27 cellular contexts compared by ENCODE assay signal in the genomic region with DNA sequence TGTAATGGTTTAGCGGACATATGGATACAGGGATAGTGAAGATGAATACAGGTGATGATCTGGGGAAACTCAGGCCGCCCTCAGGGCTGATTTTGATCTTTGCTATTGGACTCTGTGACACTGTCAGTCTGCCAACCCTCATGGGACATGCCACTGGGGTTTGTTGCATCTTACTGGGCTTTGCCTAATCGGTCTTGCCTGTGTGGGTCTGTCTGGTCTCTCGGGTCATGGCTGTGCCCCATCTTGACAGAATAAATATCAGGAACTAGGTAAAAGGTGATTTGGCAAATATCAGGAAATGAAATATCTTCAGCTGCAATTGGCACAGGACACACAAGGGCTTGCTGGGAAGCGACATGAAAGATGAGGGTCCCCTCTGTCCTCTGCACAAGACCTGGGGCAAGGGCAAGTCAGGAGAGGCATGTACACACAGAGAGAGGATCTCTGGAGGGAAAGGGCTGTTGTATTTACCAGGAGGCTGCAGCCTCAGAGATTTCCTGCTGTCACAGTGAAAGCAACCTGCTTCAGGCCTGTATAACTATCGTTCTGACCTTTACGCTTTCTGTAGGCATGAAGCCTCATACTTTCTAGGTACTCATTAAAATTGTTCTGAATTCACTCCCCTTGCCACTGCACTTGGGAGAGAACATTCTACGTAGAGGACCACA. TPM values are rescaled to one million over a fixed set of nuclear protein-coding genes. Genes with fewer than 3 reads are reported as not detected.
DNase-seq lines count a peak whose midpoint lies in the region; ATAC-seq, FAIRE-seq and TF ChIP-seq lines count a peak whose summit lies in the region.
"Had no signal": no experiment of that assay in that cellular context is flagged by ENCODE, and none has a peak within 500 bp of the region (broad histone marks: within the 10 kb centered on the region; RNA-seq: fewer than 3 reads in every experiment).

No MANE protein-coding gene starts in this region.

- no peaks in the 10 kb centered on the region for H3K36me3 Mint-ChIP-seq in T-helper 17 cell (ENCODE audit: low read depth)
- H3K36me3 Mint-ChIP-seq: activated naive CD4-positive, alpha-beta T cell treated with anti-CD3 and anti-CD28 coated beads, Interleukin-2, amount 10 ng/mL, durations not matched to agents 7 days and 5 days; CD4-positive, alpha-beta memory T cell; T-cell had no signal

- DNase-seq in NCI-H2227 treated with DMSO at 0.1 percent for 48 hours (lab: John Stamatoyannopoulos, UW) (peak; percentile 12), NCI-H2227 (lab: John Stamatoyannopoulos, UW; ENCODE audit: unreplicated experiment) (no peak), hepatocyte (ENCODE audit: low spot score) (no peak), osteoblast (ENCODE audit: insufficient read length, low spot score, missing footprints) (peak; percentile 9), kidney glomerular epithelial cell (lab: John Stamatoyannopoulos, UW) (no peak), T-helper 17 cell (no peak), frontal cortex (ENCODE audit: low spot score in 2 of 2) (no peak)
- DNase-seq: 8988T; activated CD4-positive, alpha-beta T cell treated with anti-CD3 and anti-CD28 coated beads, Interleukin-2, amount 50 U/mL, for 48 hours; activated CD8-positive, alpha-beta memory T cell treated with anti-CD3 and anti-CD28 coated beads, Interleukin-2, amount 50 U/mL, for 48 hours; activated naive CD4-positive, alpha-beta T cell treated with anti-CD3 and anti-CD28 coated beads, Interleukin-2, amount 10 ng/mL, durations not matched to agents 7 days and 5 days; brain microvascular endothelial cell; CD4-positive, alpha-beta memory T cell; effector CD4-positive, alpha-beta T cell; GM23248; Karpas-422; kidney; NCI-H1436; NCI-H510A treated with DMSO at 0.1 percent for 48 hours; spleen; T-cell had no signal

- H3K4me3 Mint-ChIP-seq in T-helper 17 cell, result no peak overlapping the region
- H3K4me3 Mint-ChIP-seq: activated naive CD4-positive, alpha-beta T cell treated with anti-CD3 and anti-CD28 coated beads, Interleukin-2, amount 10 ng/mL, durations not matched to agents 7 days and 5 days; CD4-positive, alpha-beta memory T cell; T-cell had no signal

- H3K9me2 ChIP-seq in hepatocyte (replicated peaks; ENCODE audit: insufficient read depth), result no peaks in the 10 kb centered on the region

- H2AFZ ChIP-seq in hepatocyte, result no peak overlapping the region
- H2AFZ ChIP-seq in osteoblast (ENCODE audit: low read length), result no peak overlapping the region
- H2AFZ ChIP-seq: GM23248 had no signal

- ATAC-seq in T-helper 17 cell (no peak), HG03045 (IDR thresholded peaks at IDR 0.05; ENCODE audit: unreplicated experiment) (no peak)
- ATAC-seq: activated CD4-positive, CD25-positive, alpha-beta regulatory T cell treated with anti-CD3 and anti-CD28 coated beads, Interleukin-2, amount 50 U/mL, for 24 hours; T-cell had no signal

- peaks cover 26% of the 10 kb centered on the region for H3K4me1 Mint-ChIP-seq in T-helper 17 cell

- no peaks in the 10 kb centered on the region for H3K27me3 Mint-ChIP-seq in T-helper 17 cell

- no peaks in the 10 kb centered on the region for H3K9me3 ChIP-seq in hepatocyte (ENCODE audit: low read depth)
- no peaks in the 10 kb centered on the region for H3K9me3 ChIP-seq in osteoblast (ENCODE audit: low read depth, low read length)
- no peaks in the 10 kb centered on the region for H3K9me3 ChIP-seq in T-helper 17 cell (ENCODE audit: control insufficient read depth, low read length, poor library complexity, severe bottlenecking)
- H3K9me3 ChIP-seq: neutrophil, spleen had no signal

- no peak overlapping the region for H3K27ac Mint-ChIP-seq in T-helper 17 cell
- H3K27ac Mint-ChIP-seq: activated naive CD4-positive, alpha-beta T cell treated with anti-CD3 and anti-CD28 coated beads, Interleukin-2, amount 10 ng/mL, durations not matched to agents 7 days and 5 days; T-cell had no signal

- H3K4me3 ChIP-seq in hepatocyte (no peak overlapping the region), osteoblast (ENCODE audit: insufficient read depth, low read length) (no peak overlapping the region)
- H3K4me3 ChIP-seq: GM23248, spleen had no signal

- peak overlapping the region; percentile 88 for H3K27ac ChIP-seq in hepatocyte
- no peak overlapping the region for H3K27ac ChIP-seq in osteoblast (ENCODE audit: low read depth, low read length)
- H3K27ac ChIP-seq: brain microvascular endothelial cell, epithelial cell of prostate, GM23248, HL-60, neutrophil, spleen had no signal

- WGBS in hepatocyte (ENCODE audit: low lambda C conversion rate, missing lambda C conversion rate), result 75% methylated on average over 8 of the region's 8 CpGs

- H3K27me3 ChIP-seq in hepatocyte (no peaks in the 10 kb centered on the region), osteoblast (ENCODE audit: insufficient read depth, low read length) (no peaks in the 10 kb centered on the region)
- H3K27me3 ChIP-seq: brain microvascular endothelial cell, neutrophil, spleen had no signal

- H3K36me3 ChIP-seq in hepatocyte (replicated peaks; ENCODE audit: insufficient read depth, low read depth), result no peaks in the 10 kb centered on the region
- H3K36me3 ChIP-seq in osteoblast (ENCODE audit: insufficient read depth, low read length), result no peaks in the 10 kb centered on the region
- H3K36me3 ChIP-seq: brain microvascular endothelial cell, neutrophil, spleen had no signal

- H4K20me1 ChIP-seq in hepatocyte (ENCODE audit: insufficient read depth, poor library complexity, severe bottlenecking), result no peaks in the 10 kb centered on the region
- H4K20me1 ChIP-seq in osteoblast (ENCODE audit: insufficient read depth, low read length), result no peaks in the 10 kb centered on the region

- no peak for FAIRE-seq in frontal cortex (lab: Jason Lieb, UNC)
- FAIRE-seq: GM12891, kidney had no signal

- H3K4me2 ChIP-seq in hepatocyte (peak overlapping the region; percentile 54), osteoblast (ENCODE audit: insufficient read depth, low read length) (no peak overlapping the region)

- TF ChIP-seq CTCF in hepatocyte (IDR thresholded peaks at IDR 0.05; ENCODE audit: poor library complexity) (no peak), osteoblast (IDR thresholded peaks at IDR 0.05; ENCODE audit: extremely low read depth, low read depth, low read length) (no peak)

- H3K79me2 ChIP-seq in hepatocyte, result no peaks in the 10 kb centered on the region
- no peaks in the 10 kb centered on the region for H3K79me2 ChIP-seq in osteoblast (ENCODE audit: insufficient read depth, low read length)

- H3K4me1 ChIP-seq in hepatocyte (ENCODE audit: insufficient read depth) (peaks cover 42% of the 10 kb centered on the region), osteoblast (ENCODE audit: insufficient read depth, low read length) (peaks cover 17% of the 10 kb centered on the region)

RNA-seq across cellular contexts. Expression of a gene that starts 52.1 kb away (rescaled TPM):
- total RNA-seq in hepatocyte, result 90.5 and 93.1 TPM in 2 replicates
- 175 and 178 TPM in 2 replicates for polyA plus RNA-seq in hepatocyte
- total RNA-seq in osteoblast, result 48.0 and 48.9 TPM in 2 replicates
- 10 to 100 TPM; 25.4 to 65.6 TPM for total RNA-seq in T-helper 17 cell
- total RNA-seq in frontal cortex, result 6.1 TPM

Comparison
In these comparisons a context has a peak if more than half of its experiments do, and no peak if none do; other contexts are left out.
1. DNase-seq: peak in NCI-H2227 treated with DMSO at 0.1 percent for 48 hours (single experiment) and osteoblast (single experiment); none in NCI-H2227 (single experiment), hepatocyte (single experiment), kidney glomerular epithelial cell (single experiment), T-helper 17 cell (0 of 3) and frontal cortex (0 of 2).